8 cellular contexts compared by ENCODE assay signal in the genomic region with DNA sequence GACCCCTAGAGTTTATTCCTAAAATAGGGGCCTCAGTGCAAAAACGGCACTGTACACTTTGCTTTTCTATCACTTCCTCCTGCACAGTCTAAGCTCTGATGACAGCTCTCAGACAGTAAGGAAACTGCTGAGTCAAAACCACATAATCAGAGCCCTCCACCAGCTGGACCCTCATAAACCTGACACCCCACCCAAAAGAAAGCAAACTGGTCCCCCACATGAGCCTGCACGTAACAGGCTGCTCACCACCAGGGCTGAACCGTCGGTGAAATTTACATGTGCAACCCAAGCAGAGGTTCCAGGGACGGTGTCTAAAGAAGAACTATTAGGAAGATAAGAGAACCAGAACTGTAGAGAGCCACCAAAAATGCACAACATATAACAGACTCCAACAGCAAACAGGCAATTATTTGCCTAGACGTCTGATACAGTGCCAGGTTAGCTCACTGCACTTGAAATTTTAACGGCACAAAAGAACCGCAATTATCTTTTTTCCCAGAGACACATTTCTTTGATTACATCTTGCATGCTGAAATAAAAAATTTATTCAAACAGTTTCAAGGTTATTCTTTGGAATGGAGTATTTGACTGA. TPM values are rescaled to one million over a fixed set of nuclear protein-coding genes. Genes with fewer than 3 reads are reported as not detected.
A peak's percentile ranks its signal among the peaks of the same experiment; 100 is the strongest.
DNase-seq lines count a peak whose midpoint lies in the region; ATAC-seq and TF ChIP-seq lines count a peak whose summit lies in the region.

No MANE protein-coding gene starts in this region.

- ATAC-seq in GM19397 (IDR thresholded peaks at IDR 0.05; ENCODE audit: unreplicated experiment) (peak; percentile 50), HG03521 (IDR thresholded peaks at IDR 0.05; ENCODE audit: unreplicated experiment) (peak; percentile 54), left lung (peak; percentile 6)

- H3K4me3 ChIP-seq in left lung = no peak overlapping the region

- no peaks in the 10 kb centered on the region for H3K36me3 ChIP-seq in left lung

- no peak for TF ChIP-seq CTCF in left lung (IDR thresholded peaks at IDR 0.05)

- peak overlapping the region in 1 of 2 donors; percentile 55 for H3K27ac ChIP-seq in left lung

- intact Hi-C loops in left lung (cut with DNase I) = no loop called here

- H3K4me1 ChIP-seq in left lung = peaks cover 32 to 81% of the 10 kb centered on the region in 2 donors

- DNase-seq in CD1c-positive myeloid dendritic cell (ENCODE audit: extremely low spot score) (peak; percentile 16), UCSD-AML1 (lab: John Stamatoyannopoulos, UW; ENCODE audit: unreplicated experiment) (peak; percentile 15), left lung (no peak), amygdala (lab: John Stamatoyannopoulos, UW) (no peak), GDM1 (lab: John Stamatoyannopoulos, UW) (no peak), foreskin melanocyte (no peak)

- H3K27me3 ChIP-seq in left lung = no peaks in the 10 kb centered on the region

- no peaks in the 10 kb centered on the region for H3K9me3 ChIP-seq in left lung

RNA-seq across cellular contexts. Expression of a gene that starts 19.6 kb away (rescaled TPM):
- 10 to 100 TPM; 47.0 to 54.0 TPM for total RNA-seq in left lung

Comparison
In these comparisons a context has a peak if more than half of its experiments do, and no peak if none do; other contexts are left out.
1. DNase-seq: peak in CD1c-positive myeloid dendritic cell (single experiment) and UCSD-AML1 (single experiment); none in left lung (0 of 2), amygdala (0 of 56), GDM1 (single experiment) and foreskin melanocyte (single experiment).
2. Peak in every context shown above with its lines, with median percentiles within 50 percentile points of each other: ATAC-seq.